Comparison of ENCODE assay signal across 17 cellular contexts in the genomic region with DNA sequence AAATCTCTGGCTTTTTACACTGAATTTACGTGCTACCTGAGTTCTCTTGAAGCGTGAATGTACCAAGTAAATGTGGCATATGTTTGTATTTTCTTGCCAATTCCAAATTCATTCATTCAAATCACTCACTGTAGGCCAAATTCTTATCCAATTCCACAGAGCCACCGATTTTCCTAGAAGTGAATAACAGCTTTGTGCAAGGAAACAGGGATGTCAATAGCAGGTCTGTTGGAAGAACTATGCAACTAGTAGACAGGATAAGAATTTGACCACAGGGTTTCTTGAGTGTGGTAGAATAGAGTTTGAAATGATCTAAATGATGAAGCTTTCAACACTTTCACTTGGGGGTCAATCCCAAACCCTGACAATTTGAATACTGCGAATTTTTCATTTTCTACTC.
A peak's percentile ranks its signal among the peaks of the same experiment; 100 is the strongest.
DNase-seq lines count a peak whose midpoint lies in the region; ATAC-seq and TF ChIP-seq lines count a peak whose summit lies in the region.
"Had no signal": no experiment of that assay in that cellular context is flagged by ENCODE, and none has a peak within 500 bp of the region (broad histone marks: within the 10 kb centered on the region; RNA-seq: fewer than 3 reads in every experiment).

No MANE protein-coding gene starts in this region.

- H3K9me3 Mint-ChIP-seq in neural crest cell: peaks cover 16% of the 10 kb centered on the region
- H3K9me3 Mint-ChIP-seq in activated CD8-positive, alpha-beta T cell treated with anti-CD3 and anti-CD28 coated beads, Interleukin-2, amount 10 ng/mL, durations not matched to agents 7 days and 5 days (ENCODE audit: insufficient read depth): no peaks in the 10 kb centered on the region
- H3K9me3 Mint-ChIP-seq in activated CD4-positive, alpha-beta T cell treated with anti-CD3 and anti-CD28 coated beads, Interleukin-2, amount 10 ng/mL, durations not matched to agents 7 days and 5 days: no peaks in the 10 kb centered on the region

- H3K4me1 Mint-ChIP-seq in neural crest cell: peaks cover 28% of the 10 kb centered on the region
- no peaks in the 10 kb centered on the region for H3K4me1 Mint-ChIP-seq in activated CD8-positive, alpha-beta T cell treated with anti-CD3 and anti-CD28 coated beads, Interleukin-2, amount 10 ng/mL, durations not matched to agents 7 days and 5 days (ENCODE audit: low read depth)
- no peaks in the 10 kb centered on the region for H3K4me1 Mint-ChIP-seq in activated CD4-positive, alpha-beta T cell treated with anti-CD3 and anti-CD28 coated beads, Interleukin-2, amount 10 ng/mL, durations not matched to agents 7 days and 5 days
- H3K4me1 Mint-ChIP-seq: B cell; CD4-positive, CD25-positive, alpha-beta regulatory T cell; GM23338; H9 had no signal

- H3K4me3 Mint-ChIP-seq in neural crest cell: peak overlapping the region; percentile 41
- no peak overlapping the region for H3K4me3 Mint-ChIP-seq in activated CD8-positive, alpha-beta T cell treated with anti-CD3 and anti-CD28 coated beads, Interleukin-2, amount 10 ng/mL, durations not matched to agents 7 days and 5 days
- H3K4me3 Mint-ChIP-seq in activated CD4-positive, alpha-beta T cell treated with anti-CD3 and anti-CD28 coated beads, Interleukin-2, amount 10 ng/mL, durations not matched to agents 7 days and 5 days: no peak overlapping the region
- H3K4me3 Mint-ChIP-seq: B cell; CD4-positive, CD25-positive, alpha-beta regulatory T cell; CD8-positive, alpha-beta T cell; GM23338; H9 had no signal

- no peak for ATAC-seq in activated CD8-positive, alpha-beta T cell treated with anti-CD3 and anti-CD28 coated beads, Interleukin-2, amount 10 ng/mL, durations not matched to agents 7 days and 5 days
- ATAC-seq in HG03095 (IDR thresholded peaks at IDR 0.05; ENCODE audit: unreplicated experiment): no peak
- ATAC-seq: CD8-positive, alpha-beta T cell; GM23338; HCT116 had no signal

- no peak for TF ChIP-seq CTCF in neural crest cell (conservative IDR thresholded peaks at IDR 0.05)

- H3K27me3 Mint-ChIP-seq in neural crest cell (ENCODE audit: low read depth): no peaks in the 10 kb centered on the region
- H3K27me3 Mint-ChIP-seq in activated CD8-positive, alpha-beta T cell treated with anti-CD3 and anti-CD28 coated beads, Interleukin-2, amount 10 ng/mL, durations not matched to agents 7 days and 5 days (ENCODE audit: low read depth): no peaks in the 10 kb centered on the region
- no peaks in the 10 kb centered on the region for H3K27me3 Mint-ChIP-seq in activated CD4-positive, alpha-beta T cell treated with anti-CD3 and anti-CD28 coated beads, Interleukin-2, amount 10 ng/mL, durations not matched to agents 7 days and 5 days
- H3K27me3 Mint-ChIP-seq: B cell; CD4-positive, CD25-positive, alpha-beta regulatory T cell had no signal

- peaks cover 66% of the 10 kb centered on the region for H3K36me3 Mint-ChIP-seq in neural crest cell (ENCODE audit: low read depth)
- no peaks in the 10 kb centered on the region for H3K36me3 Mint-ChIP-seq in activated CD8-positive, alpha-beta T cell treated with anti-CD3 and anti-CD28 coated beads, Interleukin-2, amount 10 ng/mL, durations not matched to agents 7 days and 5 days (ENCODE audit: low read depth)
- H3K36me3 Mint-ChIP-seq in activated CD4-positive, alpha-beta T cell treated with anti-CD3 and anti-CD28 coated beads, Interleukin-2, amount 10 ng/mL, durations not matched to agents 7 days and 5 days (ENCODE audit: low read depth): no peaks in the 10 kb centered on the region
- H3K36me3 Mint-ChIP-seq: CD4-positive, CD25-positive, alpha-beta regulatory T cell; CD8-positive, alpha-beta T cell had no signal

- DNase-seq in COLO829 (ENCODE audit: low spot score) (peak; percentile 84), RPMI7951 (ENCODE audit: low read depth) (peak; percentile 28), astrocyte of the hippocampus (ENCODE audit: low read depth, low spot score) (peak; percentile 5), neural crest cell (ENCODE audit: low read depth, low spot score) (no peak), NCI-H226 (no peak)
- no peak for DNase-seq in activated CD8-positive, alpha-beta T cell treated with anti-CD3 and anti-CD28 coated beads, Interleukin-2, amount 10 ng/mL, durations not matched to agents 7 days and 5 days
- DNase-seq in activated CD4-positive, alpha-beta T cell treated with anti-CD3 and anti-CD28 coated beads, Interleukin-2, amount 10 ng/mL, durations not matched to agents 7 days and 5 days: no peak
- DNase-seq: CD4-positive, CD25-positive, alpha-beta regulatory T cell; CD8-positive, alpha-beta T cell; DMS53; DMS79 treated with DMSO at 0.1 percent for 48 hours; GF-D8; H9 had no signal

- POLR2A ChIA-PET in activated CD8-positive, alpha-beta T cell treated with anti-CD3 and anti-CD28 coated beads, Interleukin-2, amount 10 ng/mL, durations not matched to agents 7 days and 5 days (lab: Charles Lee): no interaction called here
- POLR2A ChIA-PET in activated CD4-positive, alpha-beta T cell treated with anti-CD3 and anti-CD28 coated beads, Interleukin-2, amount 10 ng/mL, durations not matched to agents 7 days and 5 days (lab: Charles Lee): no interaction called here

- peak overlapping the region; percentile 81 for H3K27ac Mint-ChIP-seq in neural crest cell (ENCODE audit: unreplicated experiment)
- no peak overlapping the region for H3K27ac Mint-ChIP-seq in activated CD8-positive, alpha-beta T cell treated with anti-CD3 and anti-CD28 coated beads, Interleukin-2, amount 10 ng/mL, durations not matched to agents 7 days and 5 days
- no peak overlapping the region for H3K27ac Mint-ChIP-seq in activated CD4-positive, alpha-beta T cell treated with anti-CD3 and anti-CD28 coated beads, Interleukin-2, amount 10 ng/mL, durations not matched to agents 7 days and 5 days
- H3K27ac Mint-ChIP-seq: B cell; CD4-positive, CD25-positive, alpha-beta regulatory T cell; CD8-positive, alpha-beta T cell; GM23338; H9 had no signal

- CTCF ChIA-PET in activated CD8-positive, alpha-beta T cell treated with anti-CD3 and anti-CD28 coated beads, Interleukin-2, amount 10 ng/mL, durations not matched to agents 7 days and 5 days (lab: Charles Lee): no interaction called here
- CTCF ChIA-PET in activated CD4-positive, alpha-beta T cell treated with anti-CD3 and anti-CD28 coated beads, Interleukin-2, amount 10 ng/mL, durations not matched to agents 7 days and 5 days (lab: Charles Lee): no interaction called here

Comparison
In these comparisons a context has a peak if more than half of its experiments do, and no peak if none do; other contexts are left out.
1. DNase-seq: peak in COLO829 (single experiment), RPMI7951 (single experiment) and astrocyte of the hippocampus (single experiment); none in neural crest cell (single experiment), activated CD8-positive, alpha-beta T cell treated with anti-CD3 and anti-CD28 coated beads, Interleukin-2, amount 10 ng/mL, durations not matched to agents 7 days and 5 days (single experiment), NCI-H226 (single experiment) and activated CD4-positive, alpha-beta T cell treated with anti-CD3 and anti-CD28 coated beads, Interleukin-2, amount 10 ng/mL, durations not matched to agents 7 days and 5 days (single experiment).